ENCODE assay signal across 1 cellular context in the genomic region with DNA sequence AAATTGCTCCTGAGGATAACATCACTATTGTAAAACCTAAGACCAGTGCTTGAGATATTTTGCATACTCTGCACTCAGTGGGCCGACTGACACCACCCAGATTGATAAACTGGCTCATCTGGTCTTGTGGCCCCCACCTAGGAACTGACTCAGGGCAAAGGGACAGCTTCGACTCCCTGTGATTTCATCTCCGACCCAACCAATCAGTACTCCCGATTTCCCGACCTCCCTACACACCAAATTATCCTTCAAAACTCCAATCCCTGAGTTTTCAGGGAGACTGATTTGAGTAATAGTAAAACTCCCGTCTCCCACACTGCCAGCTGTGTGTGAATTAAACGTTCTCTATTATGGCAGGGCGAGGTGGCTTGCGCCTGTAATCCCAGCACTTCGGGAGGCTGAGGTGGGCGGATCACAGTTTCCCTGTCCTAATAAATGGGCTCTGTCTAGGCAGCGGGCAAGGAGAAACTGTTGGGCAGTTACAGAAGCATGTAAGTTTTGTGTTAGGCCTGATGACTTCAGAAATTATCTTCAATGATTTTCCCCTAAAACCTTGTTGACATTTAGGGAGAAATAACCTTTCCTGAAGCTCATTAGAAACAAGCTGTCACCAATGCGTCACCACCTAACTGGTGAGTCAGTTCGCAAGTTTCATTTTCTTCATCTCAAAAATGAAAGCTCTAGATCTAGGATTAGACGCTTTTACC.
TF ChIP-seq lines count a peak whose summit lies in the region.

No MANE protein-coding gene starts in this region.

TF ChIP-seq in K562, 482 proteins besides CTCF, POLR2A, EP300 and RAD21 (continued from another document and continues in another):
- no peak for TF ChIP-seq CTCFL (IDR thresholded peaks at IDR 0.05; ENCODE audit: borderline replicate concordance, insufficient read depth, low read depth, low read length, poor library complexity, severe bottlenecking)
- TF ChIP-seq ATF6 (CRISPR knock-in tag; IDR thresholded peaks at IDR 0.05) = no peak
- 0 out of 2 replicates have a peak, but pooled peaks have one; percentile 31 for TF ChIP-seq RFX7 (CRISPR knock-in tag; IDR thresholded peaks at IDR 0.05)
- TF ChIP-seq TCF7 (IDR thresholded peaks at IDR 0.05; ENCODE audit: borderline replicate concordance) = no peak
- TF ChIP-seq ZNF134 (CRISPR knock-in tag; conservative IDR thresholded peaks at IDR 0.05) = no peak
- no peak for TF ChIP-seq ZNF212 (CRISPR knock-in tag; IDR thresholded peaks at IDR 0.05)
- TF ChIP-seq TEAD2 (tag; IDR thresholded peaks at IDR 0.05) = no peak
- TF ChIP-seq KLF6 (CRISPR knock-in tag; IDR thresholded peaks at IDR 0.05; ENCODE audit: borderline replicate concordance) = no peak
- TF ChIP-seq ZNF695 (CRISPR knock-in tag; IDR thresholded peaks at IDR 0.05) = no peak
- TF ChIP-seq ZKSCAN1 (IDR thresholded peaks at IDR 0.05; ENCODE audit: low read depth, low read length) = no peak
- TF ChIP-seq, protein P1, sequence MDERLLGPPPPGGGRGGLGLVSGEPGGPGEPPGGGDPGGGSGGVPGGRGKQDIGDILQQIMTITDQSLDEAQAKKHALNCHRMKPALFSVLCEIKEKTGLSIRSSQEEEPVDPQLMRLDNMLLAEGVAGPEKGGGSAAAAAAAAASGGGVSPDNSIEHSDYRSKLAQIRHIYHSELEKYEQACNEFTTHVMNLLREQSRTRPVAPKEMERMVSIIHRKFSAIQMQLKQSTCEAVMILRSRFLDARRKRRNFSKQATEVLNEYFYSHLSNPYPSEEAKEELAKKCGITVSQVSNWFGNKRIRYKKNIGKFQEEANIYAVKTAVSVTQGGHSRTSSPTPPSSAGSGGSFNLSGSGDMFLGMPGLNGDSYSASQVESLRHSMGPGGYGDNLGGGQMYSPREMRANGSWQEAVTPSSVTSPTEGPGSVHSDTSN (CRISPR knock-in tag; IDR thresholded peaks at IDR 0.05; ENCODE audit: low read depth) = no peak
- TF ChIP-seq, protein P1 (tag; conservative IDR thresholded peaks at IDR 0.05; ENCODE audit: low read depth) = peak; percentile 67
- TF ChIP-seq ZNF583 (CRISPR knock-in tag; IDR thresholded peaks at IDR 0.05) = no peak
- no peak; the same call in 1 of the 2 replicates for TF ChIP-seq ZNF175 (CRISPR knock-in tag; IDR thresholded peaks at IDR 0.05; ENCODE audit: low read depth)
- TF ChIP-seq SMAD1 (IDR thresholded peaks at IDR 0.05; ENCODE audit: low read depth, low read length, partially characterized antibody) = no peak
- TF ChIP-seq SAP30 (IDR thresholded peaks at IDR 0.05; ENCODE audit: borderline replicate concordance, insufficient read depth, low read depth, low read length, poor library complexity, severe bottlenecking) = no peak
- peak; percentile 41; the same call in 1 of the 2 replicates for TF ChIP-seq ATF7 (IDR thresholded peaks at IDR 0.05)
- no peak for TF ChIP-seq PTBP1 (IDR thresholded peaks at IDR 0.05; ENCODE audit: low read depth, low read length)
- no peak for TF ChIP-seq PHTF2 (CRISPR knock-in tag; IDR thresholded peaks at IDR 0.05)
- no peak for TF ChIP-seq POLR3A (IDR thresholded peaks at IDR 0.05; ENCODE audit: borderline replicate concordance, extremely low read depth, insufficient read depth, insufficient read length)
- 0 out of 2 replicates have a peak, but pooled peaks have one; percentile 45 for TF ChIP-seq NR1H2 (CRISPR knock-in tag; IDR thresholded peaks at IDR 0.05)
- no peak for TF ChIP-seq ZNF644 (tag; IDR thresholded peaks at IDR 0.05; ENCODE audit: low read depth)
- TF ChIP-seq FOS (IDR thresholded peaks at IDR 0.05; ENCODE audit: extremely low read depth, insufficient read length) = no peak
- TF ChIP-seq ZFP1 (CRISPR knock-in tag; IDR thresholded peaks at IDR 0.05) = no peak
- TF ChIP-seq MCM7 (IDR thresholded peaks at IDR 0.05) = no peak
- TF ChIP-seq ZNF778 (CRISPR knock-in tag; IDR thresholded peaks at IDR 0.05) = no peak
- no peak for TF ChIP-seq BDP1 (IDR thresholded peaks at IDR 0.05; ENCODE audit: insufficient read depth, insufficient read length)
- TF ChIP-seq U2AF2 (optimal IDR thresholded peaks at IDR 0.05; ENCODE audit: low read depth, low read length) = no peak
- no peak for TF ChIP-seq CBFA2T3 (IDR thresholded peaks at IDR 0.05)
- no peak for TF ChIP-seq ATF1 (CRISPR knock-in tag; IDR thresholded peaks at IDR 0.05)
- peak; percentile 69; the same call in 1 of the 2 replicates for TF ChIP-seq ATF1 (tag; IDR thresholded peaks at IDR 0.05)
- no peak for TF ChIP-seq U2AF1 (optimal IDR thresholded peaks at IDR 0.05; ENCODE audit: low read depth, low read length)
- no peak for TF ChIP-seq SRSF1 (IDR thresholded peaks at IDR 0.05; ENCODE audit: low read depth, low read length)
- TF ChIP-seq VEZF1 (CRISPR knock-in tag; IDR thresholded peaks at IDR 0.05) = 0 out of 2 replicates have a peak, but pooled peaks have one; percentile 11
- TF ChIP-seq NR2F6 (CRISPR knock-in tag; IDR thresholded peaks at IDR 0.05) = no peak
- no peak for TF ChIP-seq TSC22D4 (tag; IDR thresholded peaks at IDR 0.05)
- TF ChIP-seq, protein P2, sequence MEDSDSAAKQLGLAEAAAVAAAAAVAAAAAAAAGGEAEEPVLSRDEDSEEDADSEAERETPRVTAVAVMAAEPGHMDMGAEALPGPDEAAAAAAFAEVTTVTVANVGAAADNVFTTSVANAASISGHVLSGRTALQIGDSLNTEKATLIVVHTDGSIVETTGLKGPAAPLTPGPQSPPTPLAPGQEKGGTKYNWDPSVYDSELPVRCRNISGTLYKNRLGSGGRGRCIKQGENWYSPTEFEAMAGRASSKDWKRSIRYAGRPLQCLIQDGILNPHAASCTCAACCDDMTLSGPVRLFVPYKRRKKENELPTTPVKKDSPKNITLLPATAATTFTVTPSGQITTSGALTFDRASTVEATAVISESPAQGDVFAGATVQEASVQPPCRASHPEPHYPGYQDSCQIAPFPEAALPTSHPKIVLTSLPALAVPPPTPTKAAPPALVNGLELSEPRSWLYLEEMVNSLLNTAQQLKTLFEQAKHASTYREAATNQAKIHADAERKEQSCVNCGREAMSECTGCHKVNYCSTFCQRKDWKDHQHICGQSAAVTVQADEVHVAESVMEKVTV (CRISPR knock-in tag; IDR thresholded peaks at IDR 0.05) = no peak
- TF ChIP-seq HDAC1 (IDR thresholded peaks at IDR 0.05) = peak in 1 of 2 experiments; percentile 50; a peak in 1 of 4 replicates
- TF ChIP-seq ZNF75A (CRISPR knock-in tag; IDR thresholded peaks at IDR 0.05) = no peak
- TF ChIP-seq ZBTB8A (IDR thresholded peaks at IDR 0.05; ENCODE audit: partially characterized antibody) = no peak
- TF ChIP-seq ZNF696 (CRISPR knock-in tag; conservative IDR thresholded peaks at IDR 0.05) = no peak
- TF ChIP-seq RFX1 (IDR thresholded peaks at IDR 0.05) = no peak
- TF ChIP-seq MBD2 (IDR thresholded peaks at IDR 0.05; ENCODE audit: borderline replicate concordance, low read depth) = no peak
- TF ChIP-seq ILF3 (IDR thresholded peaks at IDR 0.05; ENCODE audit: borderline replicate concordance) = no peak
- TF ChIP-seq SETDB1 (IDR thresholded peaks at IDR 0.05; ENCODE audit: low read length) = no peak
- TF ChIP-seq MCM5 (IDR thresholded peaks at IDR 0.05; ENCODE audit: low read depth) = no peak
- TF ChIP-seq NFATC3 (IDR thresholded peaks at IDR 0.05) = no peak
- 0 out of 2 replicates have a peak, but pooled peaks have one; percentile 34 for TF ChIP-seq CTBP1 (IDR thresholded peaks at IDR 0.05; ENCODE audit: borderline replicate concordance)
- no peak for TF ChIP-seq EHMT2 (IDR thresholded peaks at IDR 0.05)
- TF ChIP-seq POLR2AphosphoS5 (IDR thresholded peaks at IDR 0.05; ENCODE audit: control insufficient read depth, insufficient read depth, low read depth, low read length) = no peak
- no peak for TF ChIP-seq ZNF184 (CRISPR knock-in tag; IDR thresholded peaks at IDR 0.05)
- TF ChIP-seq FOXA3 (CRISPR knock-in tag; conservative IDR thresholded peaks at IDR 0.05 in 1 of 2, IDR thresholded peaks at IDR 0.05 in 1 of 2) = peak in 1 of 2 experiments; percentile 85; a peak in 3 of 4 replicates
- no peak for TF ChIP-seq RFX5 (IDR thresholded peaks at IDR 0.05; ENCODE audit: low read depth, low read length)
- no peak for TF ChIP-seq TCF3 (CRISPR knock-in tag; IDR thresholded peaks at IDR 0.05)
- TF ChIP-seq RHOXF2B (CRISPR knock-in tag; conservative IDR thresholded peaks at IDR 0.05) = no peak
- TF ChIP-seq, protein P3, sequence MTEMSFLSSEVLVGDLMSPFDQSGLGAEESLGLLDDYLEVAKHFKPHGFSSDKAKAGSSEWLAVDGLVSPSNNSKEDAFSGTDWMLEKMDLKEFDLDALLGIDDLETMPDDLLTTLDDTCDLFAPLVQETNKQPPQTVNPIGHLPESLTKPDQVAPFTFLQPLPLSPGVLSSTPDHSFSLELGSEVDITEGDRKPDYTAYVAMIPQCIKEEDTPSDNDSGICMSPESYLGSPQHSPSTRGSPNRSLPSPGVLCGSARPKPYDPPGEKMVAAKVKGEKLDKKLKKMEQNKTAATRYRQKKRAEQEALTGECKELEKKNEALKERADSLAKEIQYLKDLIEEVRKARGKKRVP (CRISPR knock-in tag; IDR thresholded peaks at IDR 0.05) = no peak
- no peak for TF ChIP-seq ZNF655 (CRISPR knock-in tag; IDR thresholded peaks at IDR 0.05)
- TF ChIP-seq MBD1 (CRISPR knock-in tag; IDR thresholded peaks at IDR 0.05) = no peak
- TF ChIP-seq SMAD4 (CRISPR knock-in tag; conservative IDR thresholded peaks at IDR 0.05) = 0 out of 2 replicates have a peak, but pooled peaks have one; percentile 11
- TF ChIP-seq PTTG1 (tag; IDR thresholded peaks at IDR 0.05; ENCODE audit: low read depth) = no peak
- TF ChIP-seq, protein P4, sequence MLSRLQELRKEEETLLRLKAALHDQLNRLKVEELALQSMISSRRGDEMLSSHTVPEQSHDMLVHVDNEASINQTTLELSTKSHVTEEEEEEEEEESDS (CRISPR knock-in tag; IDR thresholded peaks at IDR 0.05) = no peak
